In the genomic region with DNA sequence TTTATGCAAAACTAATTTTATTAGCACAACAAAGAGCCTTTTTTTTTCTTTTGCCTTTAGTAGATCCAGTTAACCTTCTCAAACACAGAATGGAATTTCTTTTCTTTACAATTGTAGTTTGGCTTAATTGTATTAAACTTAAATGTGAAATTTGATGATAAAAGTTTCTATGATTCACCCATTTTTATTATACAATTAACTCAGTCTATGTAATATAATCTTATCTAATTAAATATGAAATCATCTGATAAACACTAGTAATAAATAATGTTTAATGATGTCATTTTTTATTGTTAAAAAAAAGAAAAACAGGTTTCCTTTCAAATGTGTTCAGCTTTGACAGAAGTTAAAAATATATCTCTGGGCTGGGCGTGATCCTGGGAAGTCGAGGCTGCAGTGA, we compare ENCODE assay signal across 25 cellular contexts.
"Had no signal": no experiment of that assay in that cellular context is flagged by ENCODE, and none has a peak within 500 bp of the region (broad histone marks: within the 10 kb centered on the region; RNA-seq: fewer than 3 reads in every experiment).

No MANE protein-coding gene starts in this region.

- H3K4me3 ChIP-seq: neural progenitor cell, ovary, psoas muscle, right lobe of liver, sigmoid colon, stomach, thoracic aorta, thyroid gland, tibial nerve, upper lobe of left lung, vagina had no signal

- DNase-seq: occipital lobe; ovary; posterior cingulate gyrus; psoas muscle; right cardiac atrium; right lobe of liver; sigmoid colon; small intestine; stimulated activated CD4-positive, alpha-beta T cell treated with anti-CD3 and anti-CD28 coated beads, Interleukin-15, amount 100 ng/mL, for 24 hours; stimulated activated CD4-positive, alpha-beta T cell treated with anti-CD3 and anti-CD28 coated beads, Interleukin-2, amount 100 ng/mL, for 24 hours; stimulated activated CD4-positive, alpha-beta T cell treated with anti-CD3 and anti-CD28 coated beads, Interleukin-2, amount 100 ng/mL, for 48 hours; stimulated activated CD4-positive, alpha-beta T cell treated with anti-CD3 and anti-CD28 coated beads, Interleukin-4, amount 100 ng/mL, for 24 hours; stimulated activated naive B cell treated with anti-CD40 and anti-IgM and Interleukin-4, amounts not matched to agents 10 μg/mL and 1 μg/mL and 100 μg/mL, for 72 hours; stimulated activated naive CD4-positive, alpha-beta T cell treated with Interleukin-2 at 50 U/mL for 16 hours; stomach; thyroid gland; trophoblast cell had no signal

- ATAC-seq: psoas muscle; right cardiac atrium; right lobe of liver; stimulated activated effector memory CD8-positive, alpha-beta T cell treated with anti-CD3 and anti-CD28 coated beads, Interleukin-12 subunit alpha, Interleukin-12 subunit beta, amount 100 ng/mL, for 72 hours; stimulated activated naive B cell treated with anti-CD40 and anti-IgM and Interleukin-4, amounts not matched to agents 10 μg/mL and 1 μg/mL and 100 μg/mL, for 72 hours had no signal

- H3K79me2 ChIP-seq: parathyroid adenoma had no signal

- H3K9ac ChIP-seq: neural progenitor cell, parathyroid adenoma had no signal

- H3K4me1 ChIP-seq: neural progenitor cell, parathyroid adenoma, psoas muscle, right lobe of liver, sigmoid colon, stomach, thyroid gland, tibial nerve, upper lobe of left lung, vagina had no signal

- H3K4me2 ChIP-seq: neural progenitor cell had no signal

- H3K27me3 ChIP-seq: neural progenitor cell, ovary, right lobe of liver, sigmoid colon, stomach, thyroid gland, tibial nerve, upper lobe of left lung, vagina had no signal

- FAIRE-seq: small intestine, urothelium cell line had no signal

- H2AFZ ChIP-seq: neural progenitor cell, parathyroid adenoma had no signal

- H3K36me3 ChIP-seq: neural progenitor cell, ovary, right lobe of liver, sigmoid colon, stomach, thoracic aorta, thyroid gland, tibial nerve, upper lobe of left lung, vagina had no signal

- H3K9me3 ChIP-seq: ovary, psoas muscle, right lobe of liver, sigmoid colon, stomach, thoracic aorta, thyroid gland, tibial nerve, upper lobe of left lung, vagina had no signal

- H3K27ac ChIP-seq: neural progenitor cell, ovary, parathyroid adenoma, psoas muscle, right lobe of liver, sigmoid colon, stomach, thoracic aorta, thyroid gland, tibial nerve, upper lobe of left lung, vagina had no signal
